In genomic region chr11:61082931-61083531, GRCh38 we compare ENCODE assay signal across 14 cellular contexts. TPM values are rescaled to one million over a fixed set of nuclear protein-coding genes. Genes with fewer than 3 reads are reported as not detected.
DNase-seq lines count a peak whose midpoint lies in the region; ATAC-seq and TF ChIP-seq lines count a peak whose summit lies in the region.
"Had no signal": no experiment of that assay in that cellular context is flagged by ENCODE, and none has a peak within 500 bp of the region (broad histone marks: within the 10 kb centered on the region; RNA-seq: fewer than 3 reads in every experiment).

No MANE protein-coding gene starts in this region.

- peaks cover 0 to 3% (median 0%) of the 10 kb centered on the region in 5 donors for H3K9me3 Mint-ChIP-seq in CD8-positive, alpha-beta memory T cell
- peaks cover 0 to 4% of the 10 kb centered on the region in 2 donors for H3K9me3 Mint-ChIP-seq in activated naive CD4-positive, alpha-beta T cell treated with anti-CD3 and anti-CD28 coated beads, Interleukin-2, amount 50 U/mL, for 72 hours
- H3K9me3 Mint-ChIP-seq in type B pancreatic cell (no peaks in the 10 kb centered on the region), Calu3 (ENCODE audit: low read depth, unreplicated experiment) (no peaks in the 10 kb centered on the region)

- H3K4ac ChIP-seq in neuronal stem cell (ENCODE audit: low read length) = no peak overlapping the region

- peak overlapping the region; percentile 29 for H2AK5ac ChIP-seq in neuronal stem cell (ENCODE audit: low read depth, low read length)

- peak overlapping the region; percentile 94 to 99 (median 96) for H3K27ac Mint-ChIP-seq in CD8-positive, alpha-beta memory T cell
- H3K27ac Mint-ChIP-seq in T-helper 17 cell (peak overlapping the region; percentile 100), type B pancreatic cell (no peak overlapping the region), Calu3 (ENCODE audit: unreplicated experiment) (no peak overlapping the region)
- peak overlapping the region; percentile 91 to 97 for H3K27ac Mint-ChIP-seq in activated naive CD4-positive, alpha-beta T cell treated with anti-CD3 and anti-CD28 coated beads, Interleukin-2, amount 50 U/mL, for 72 hours

- peak overlapping the region; percentile 57 for H3K4me3 ChIP-seq in CD8-positive, alpha-beta memory T cell (ENCODE audit: low read length)
- H3K4me3 ChIP-seq in neuronal stem cell (ENCODE audit: low read length in 2 of 2) = no peak overlapping the region
- H3K4me3 ChIP-seq: gastrocnemius medialis had no signal

- peak in 2 of 5 donors; percentile 26 to 61 for DNase-seq in CD8-positive, alpha-beta memory T cell
- DNase-seq in T-helper 17 cell = no peak
- peak; percentile 54 to 84 for DNase-seq in activated naive CD4-positive, alpha-beta T cell treated with anti-CD3 and anti-CD28 coated beads, Interleukin-2, amount 50 U/mL, for 72 hours (ENCODE audit: low spot score in 2 of 2)
- no peak for DNase-seq in neuronal stem cell (ENCODE audit: low spot score)
- no peak for DNase-seq in OCI-M2 (lab: John Stamatoyannopoulos, UW; ENCODE audit: unreplicated experiment)
- DNase-seq in type B pancreatic cell (ENCODE audit: extremely low spot score, unreplicated experiment) = no peak
- no peak for DNase-seq in AG20443 (ENCODE audit: low spot score)
- DNase-seq in Calu3 = no peak
- DNase-seq: gastrocnemius medialis; NK-92 treated with Interleukin-12 subunit alpha and Interleukin-12 subunit beta, amount 100 ng/mL, for 24 hours; SIG-M5 had no signal

- POLR2A ChIA-PET in CD8-positive, alpha-beta memory T cell (lab: Charles Lee) = interaction anchor here (0.6 to 1.1 kb wide), 6 partner anchors 16 to 59 kb away, joined by 3 to 10 read pairs (median 4); no protein-coding TSS in a partner anchor

- H3K27me3 Mint-ChIP-seq in CD8-positive, alpha-beta memory T cell = peaks cover 0 to 1% of the 10 kb centered on the region in 2 donors
- H3K27me3 Mint-ChIP-seq in T-helper 17 cell (no peaks in the 10 kb centered on the region), type B pancreatic cell (peaks cover 5% of the 10 kb centered on the region), Calu3 (ENCODE audit: unreplicated experiment) (peaks cover 25% of the 10 kb centered on the region)

- H2BK5ac ChIP-seq in neuronal stem cell (ENCODE audit: low read length) = no peak overlapping the region

- no peak for TF ChIP-seq CTCF in type B pancreatic cell (conservative IDR thresholded peaks at IDR 0.05)
- no peak for TF ChIP-seq CTCF in Calu3 (IDR thresholded peaks at IDR 0.05; ENCODE audit: unreplicated experiment)

- no peak overlapping the region for H3K23ac ChIP-seq in neuronal stem cell (ENCODE audit: low read depth, low read length, poor library complexity)

- H3K79me1 ChIP-seq in neuronal stem cell (ENCODE audit: low read depth, low read length) = no peaks in the 10 kb centered on the region

- no peaks in the 10 kb centered on the region for H3K9me3 ChIP-seq in CD8-positive, alpha-beta memory T cell (ENCODE audit: low read length)
- H3K9me3 ChIP-seq in T-helper 17 cell (ENCODE audit: control insufficient read depth, low read length, poor library complexity, severe bottlenecking) (no peaks in the 10 kb centered on the region), neuronal stem cell (replicated peaks in 1 of 2; ENCODE audit: control insufficient read depth in 2 of 2, insufficient read depth in 1 of 2, low read depth in 1 of 2, low read length in 2 of 2) (no peaks in the 10 kb centered on the region)
- H3K9me3 ChIP-seq: gastrocnemius medialis had no signal

- H3K4me1 ChIP-seq in CD8-positive, alpha-beta memory T cell (ENCODE audit: insufficient read depth, low read length) = peaks cover 57% of the 10 kb centered on the region
- H3K4me1 ChIP-seq in neuronal stem cell (ENCODE audit: control insufficient read depth in 2 of 2, insufficient read depth in 1 of 2, low read depth in 1 of 2, low read length in 2 of 2) = no peaks in the 10 kb centered on the region
- H3K4me1 ChIP-seq: gastrocnemius medialis, parathyroid adenoma had no signal

- H3K18ac ChIP-seq in neuronal stem cell (ENCODE audit: low read length) = peak overlapping the region; percentile 19

- H3K14ac ChIP-seq in neuronal stem cell (ENCODE audit: low read length) = no peak overlapping the region

- no CpG with 5 or more reads among the region's 14 CpGs for WGBS in neuronal stem cell (ENCODE audit: extremely low coverage in 2 of 2, insufficient read length in 2 of 2, insufficient replicate concordance in 1 of 2), 2 donors

- H3K4me3 Mint-ChIP-seq in CD8-positive, alpha-beta memory T cell = peak overlapping the region; percentile 26 to 89 (median 75)
- peak overlapping the region; percentile 91 for H3K4me3 Mint-ChIP-seq in T-helper 17 cell
- H3K4me3 Mint-ChIP-seq in type B pancreatic cell = no peak overlapping the region
- no peak overlapping the region for H3K4me3 Mint-ChIP-seq in Calu3 (ENCODE audit: low read depth, unreplicated experiment)

- no peak overlapping the region for H2AFZ ChIP-seq in neuronal stem cell (ENCODE audit: low read length)
- H2AFZ ChIP-seq: parathyroid adenoma had no signal

- peak overlapping the region; percentile 66 for H3K27ac ChIP-seq in CD8-positive, alpha-beta memory T cell (ENCODE audit: low read depth, low read length)
- no peak overlapping the region for H3K27ac ChIP-seq in neuronal stem cell (replicated peaks; ENCODE audit: low read length)
- H3K27ac ChIP-seq: gastrocnemius medialis, parathyroid adenoma had no signal

- peaks cover 38 to 64% (median 58%) of the 10 kb centered on the region in 3 donors for H3K4me1 Mint-ChIP-seq in CD8-positive, alpha-beta memory T cell
- H3K4me1 Mint-ChIP-seq in T-helper 17 cell = peaks cover 42% of the 10 kb centered on the region
- H3K4me1 Mint-ChIP-seq in type B pancreatic cell (ENCODE audit: unreplicated experiment) = no peaks in the 10 kb centered on the region
- no peaks in the 10 kb centered on the region for H3K4me1 Mint-ChIP-seq in Calu3 (ENCODE audit: low read depth, unreplicated experiment)

- H2BK15ac ChIP-seq in neuronal stem cell (ENCODE audit: low read length) = no peak overlapping the region

- no peak overlapping the region for H3K4me2 ChIP-seq in neuronal stem cell (ENCODE audit: insufficient read depth, low read length, poor library complexity, severe bottlenecking)

- no peak overlapping the region for H4K91ac ChIP-seq in neuronal stem cell (ENCODE audit: low read depth, low read length, poor library complexity)

- no peak overlapping the region for H2BK120ac ChIP-seq in neuronal stem cell (ENCODE audit: low read depth, low read length)

- no peaks in the 10 kb centered on the region for H3K36me3 Mint-ChIP-seq in CD8-positive, alpha-beta memory T cell
- H3K36me3 Mint-ChIP-seq in T-helper 17 cell (ENCODE audit: low read depth) = no peaks in the 10 kb centered on the region
- peaks cover 15 to 33% of the 10 kb centered on the region in 2 donors for H3K36me3 Mint-ChIP-seq in activated naive CD4-positive, alpha-beta T cell treated with anti-CD3 and anti-CD28 coated beads, Interleukin-2, amount 50 U/mL, for 72 hours
- no peaks in the 10 kb centered on the region for H3K36me3 Mint-ChIP-seq in type B pancreatic cell
- no peaks in the 10 kb centered on the region for H3K36me3 Mint-ChIP-seq in Calu3 (ENCODE audit: insufficient read depth, unreplicated experiment)

- intact Hi-C loops in Calu3 (cut with micrococcal nuclease; ENCODE audit: unreplicated experiment) = no loop called here

- peak overlapping the region; percentile 64 for H3K9ac ChIP-seq in neuronal stem cell (ENCODE audit: low read depth, low read length, poor library complexity)
- H3K9ac ChIP-seq: parathyroid adenoma had no signal

- H4K8ac ChIP-seq in neuronal stem cell (ENCODE audit: low read depth, low read length) = no peak overlapping the region

- ATAC-seq in T-helper 17 cell = peak; percentile 39
- ATAC-seq in activated naive CD4-positive, alpha-beta T cell treated with anti-CD3 and anti-CD28 coated beads, Interleukin-2, amount 50 U/mL, for 72 hours = peak; percentile 76 to 83
- ATAC-seq: gastrocnemius medialis had no signal

- BruUV-seq in Calu3 (replicated peaks; lab: Mats Ljungman, UMichigan) = no TSS peak

- H3K36me3 ChIP-seq in CD8-positive, alpha-beta memory T cell (ENCODE audit: insufficient read depth, low read length) = no peaks in the 10 kb centered on the region
- H3K36me3 ChIP-seq in neuronal stem cell (replicated peaks in 1 of 2; ENCODE audit: control insufficient read depth in 2 of 2, insufficient read depth in 2 of 2, low read length in 2 of 2) = no peaks in the 10 kb centered on the region
- H3K36me3 ChIP-seq: gastrocnemius medialis had no signal

- CTCF ChIA-PET in CD8-positive, alpha-beta memory T cell (lab: Charles Lee) = interaction anchor here (0.7 to 3.5 kb wide), 17 partner anchors 10 to 167 kb away, joined by 3 to 18 read pairs (median 4); partner anchors contain the start of gene CD5
- CTCF ChIA-PET in Calu3 (lab: Charles Lee) = no interaction called here

- no peak overlapping the region for H2BK12ac ChIP-seq in neuronal stem cell (ENCODE audit: low read length)

- no peaks in the 10 kb centered on the region for H3K27me3 ChIP-seq in CD8-positive, alpha-beta memory T cell (ENCODE audit: insufficient read depth, low read length, poor library complexity, severe bottlenecking)
- peaks cover 0 to 3% (median 0%) of the 10 kb centered on the region in 3 experiments for H3K27me3 ChIP-seq in neuronal stem cell (ENCODE audit: control insufficient read depth in 3 of 3, insufficient read depth in 3 of 3, low read depth in 1 of 3, low read length in 3 of 3)
- H3K27me3 ChIP-seq: gastrocnemius medialis had no signal

RNA-seq across cellular contexts. Expression of gene CD5, which starts 19.3 kb away (rescaled TPM):
- 100 to 1,000 TPM; 169 to 175 TPM for total RNA-seq in CD8-positive, alpha-beta memory T cell
- 156 TPM for polyA plus RNA-seq in CD8-positive, alpha-beta memory T cell
- total RNA-seq in T-helper 17 cell = 100 to 1,000 TPM; 310 to 362 TPM
- total RNA-seq in activated naive CD4-positive, alpha-beta T cell treated with anti-CD3 and anti-CD28 coated beads, Interleukin-2, amount 50 U/mL, for 72 hours = 100 to 1,000 TPM; 227 to 294 TPM
- polyA plus RNA-seq in neuronal stem cell (2013, experiment 1 of 2) = not detected
- polyA plus RNA-seq in neuronal stem cell (2013, experiment 2 of 2) = not detected
- not detected in 2 replicates for total RNA-seq in type B pancreatic cell (ENCODE audit: low replicate concordance)
- not detected in 2 replicates for total RNA-seq in Calu3 (2022)
- total RNA-seq: bronchial epithelial cell had no signal
- polyA plus RNA-seq: BJ had no signal

Comparison
In these comparisons a context has a peak if more than half of its experiments do, and no peak if none do; other contexts are left out.
1. DNase-seq: peak in activated naive CD4-positive, alpha-beta T cell treated with anti-CD3 and anti-CD28 coated beads, Interleukin-2, amount 50 U/mL, for 72 hours (2 of 2); none in T-helper 17 cell (0 of 3), neuronal stem cell (single experiment), OCI-M2 (single experiment), type B pancreatic cell (single experiment), AG20443 (single experiment) and Calu3 (single experiment).
2. H3K27ac Mint-ChIP-seq: peak in CD8-positive, alpha-beta memory T cell (8 of 8), T-helper 17 cell (single experiment) and activated naive CD4-positive, alpha-beta T cell treated with anti-CD3 and anti-CD28 coated beads, Interleukin-2, amount 50 U/mL, for 72 hours (2 of 2); none in type B pancreatic cell (single experiment) and Calu3 (single experiment).
3. H3K4me3 Mint-ChIP-seq: peak in CD8-positive, alpha-beta memory T cell (7 of 7) and T-helper 17 cell (single experiment); none in type B pancreatic cell (single experiment) and Calu3 (single experiment).
4. RNA of gene CD5, which starts 19.3 kb away (total RNA-seq): 310 to 362 TPM in T-helper 17 cell, 227 to 294 TPM in activated naive CD4-positive, alpha-beta T cell treated with anti-CD3 and anti-CD28 coated beads, Interleukin-2, amount 50 U/mL, for 72 hours and 169 to 175 TPM in CD8-positive, alpha-beta memory T cell; not detected in type B pancreatic cell and not detected in Calu3; every median in the first group is over 100 times any median in the second.